Comparison of ENCODE assay signal across 14 cellular contexts in genomic region chr10:80486785-80487421, GRCh38. TPM values are rescaled to one million over a fixed set of nuclear protein-coding genes. Genes with fewer than 3 reads are reported as not detected.
A peak's percentile ranks its signal among the peaks of the same experiment; 100 is the strongest.
DNase-seq lines count a peak whose midpoint lies in the region; ATAC-seq and TF ChIP-seq lines count a peak whose summit lies in the region.
"Had no signal": no experiment of that assay in that cellular context is flagged by ENCODE, and none has a peak within 500 bp of the region (broad histone marks: within the 10 kb centered on the region; RNA-seq: fewer than 3 reads in every experiment).

No MANE protein-coding gene starts in this region.

- H2AFZ ChIP-seq in PC-9 = no peak overlapping the region

- peaks cover 34% of the 10 kb centered on the region for H4K20me1 ChIP-seq in PC-9 (ENCODE audit: insufficient read depth)

- H3K27ac Mint-ChIP-seq in CD4-positive, alpha-beta memory T cell = peak overlapping the region; percentile 83 to 97 (median 97)
- H3K27ac Mint-ChIP-seq in central memory CD8-positive, alpha-beta T cell (ENCODE audit: low read depth) = peak overlapping the region; percentile 74

- peaks cover 100% of the 10 kb centered on the region for H3K4me1 ChIP-seq in CD4-positive, alpha-beta memory T cell (ENCODE audit: insufficient read depth, low read length)
- H3K4me1 ChIP-seq in PC-9 (replicated peaks; ENCODE audit: insufficient read depth) = peaks cover 54% of the 10 kb centered on the region
- H3K4me1 ChIP-seq in neutrophil (ENCODE audit: control insufficient read depth in 1 of 2, insufficient read depth in 1 of 2, low read depth in 1 of 2, low read length in 1 of 2) = peaks cover 87 to 93% of the 10 kb centered on the region in 2 experiments

- H3K4me3 Mint-ChIP-seq in CD4-positive, alpha-beta memory T cell = peak overlapping the region; percentile 70 to 93 (median 83)
- H3K4me3 Mint-ChIP-seq in central memory CD8-positive, alpha-beta T cell = peak overlapping the region; percentile 66

- no peaks in the 10 kb centered on the region for H3K9me2 ChIP-seq in PC-9 (ENCODE audit: insufficient read depth)

- CTCF ChIA-PET in CD4-positive, alpha-beta memory T cell (lab: Charles Lee; ENCODE audit: partially characterized antibody) = interaction anchor here (1.3 to 10.8 kb wide), 8 partner anchors 9 to 43 kb away, joined by 4 to 201 read pairs (median 9); no protein-coding TSS in a partner anchor
- CTCF ChIA-PET in PC-9 (lab: Charles Lee) = no interaction called here

- peaks cover 44 to 47% of the 10 kb centered on the region in 2 donors for H3K36me3 Mint-ChIP-seq in CD4-positive, alpha-beta memory T cell
- H3K36me3 Mint-ChIP-seq in central memory CD8-positive, alpha-beta T cell (ENCODE audit: insufficient read depth) = peaks cover 46% of the 10 kb centered on the region

- H3K9me3 Mint-ChIP-seq in CD4-positive, alpha-beta memory T cell = no peaks in the 10 kb centered on the region
- H3K9me3 Mint-ChIP-seq in central memory CD8-positive, alpha-beta T cell = no peaks in the 10 kb centered on the region

- peak overlapping the region in 1 of 2 donors; percentile 53 for H3K4me3 ChIP-seq in CD4-positive, alpha-beta memory T cell (ENCODE audit: low read length in 2 of 2)
- H3K4me3 ChIP-seq in PC-9 (no peak overlapping the region), neutrophil (ENCODE audit: low read depth in 1 of 2, low read length in 1 of 2) (peak overlapping the region; percentile 49 to 56)

- DNase-seq in CD4-positive, alpha-beta memory T cell = peak in 1 of 5 donors; percentile 41
- DNase-seq in PC-9 (no peak), G401 (ENCODE audit: low spot score) (no peak)
- no peak for DNase-seq in central memory CD8-positive, alpha-beta T cell (ENCODE audit: low spot score in 2 of 2)
- DNase-seq: amygdala; effector CD4-positive, alpha-beta T cell; kidney; NCI-H1436; NCI-H526; SHP77 treated with DMSO at 0.1 percent for 48 hours had no signal

- POLR2A ChIA-PET in CD4-positive, alpha-beta memory T cell (lab: Charles Lee; ENCODE audit: partially characterized antibody) = interaction anchor here (0.6 to 14.7 kb wide), 7 partner anchors 14 to 299 kb away, joined by 3 to 906 read pairs (median 4); partner anchors contain the start of gene TSPAN14
- POLR2A ChIA-PET in PC-9 (lab: Charles Lee; ENCODE audit: unreplicated experiment) = no interaction called here

- no peaks in the 10 kb centered on the region for H3K27me3 ChIP-seq in CD4-positive, alpha-beta memory T cell (ENCODE audit: insufficient read depth, low read length)
- H3K27me3 ChIP-seq in PC-9 (ENCODE audit: insufficient read depth, low read depth) (no peaks in the 10 kb centered on the region), neutrophil (no peaks in the 10 kb centered on the region)

- BruUV-seq in PC-9 (replicated peaks; lab: Mats Ljungman, UMichigan) = no TSS peak

- H3K9me3 ChIP-seq in CD4-positive, alpha-beta memory T cell (ENCODE audit: control insufficient read depth in 1 of 2, low read length in 2 of 2) = no peaks in the 10 kb centered on the region
- H3K9me3 ChIP-seq in PC-9 (ENCODE audit: insufficient read depth, low read depth) (no peaks in the 10 kb centered on the region), neutrophil (no peaks in the 10 kb centered on the region)

- peaks cover 29% of the 10 kb centered on the region for H3K36me3 ChIP-seq in CD4-positive, alpha-beta memory T cell (ENCODE audit: insufficient read depth, low read length)
- H3K36me3 ChIP-seq in PC-9 (ENCODE audit: low read depth) = peaks cover 58% of the 10 kb centered on the region
- peaks cover 20% of the 10 kb centered on the region for H3K36me3 ChIP-seq in neutrophil

- H3K79me2 ChIP-seq in PC-9 (ENCODE audit: low read depth) = peaks cover 100% of the 10 kb centered on the region

- TF ChIP-seq POLR2A in GM18505 (IDR thresholded peaks at IDR 0.05; ENCODE audit: borderline replicate concordance, extremely low read depth, insufficient read depth, insufficient read length) = no peak

- H3K4me2 ChIP-seq in PC-9 = no peak overlapping the region

- H3K27me3 Mint-ChIP-seq in CD4-positive, alpha-beta memory T cell = no peaks in the 10 kb centered on the region
- no peaks in the 10 kb centered on the region for H3K27me3 Mint-ChIP-seq in central memory CD8-positive, alpha-beta T cell

- peak overlapping the region; percentile 74 for H3K27ac ChIP-seq in CD4-positive, alpha-beta memory T cell (ENCODE audit: low read depth, low read length)
- H3K27ac ChIP-seq in PC-9 (0 out of 2 replicates have a peak overlapping the region, but pooled peaks have one; percentile 1), neutrophil (peak overlapping the region; percentile 96)

- ATAC-seq in central memory CD8-positive, alpha-beta T cell (replicated peaks; ENCODE audit: extremely low read depth, poor library complexity, severe bottlenecking) = no peak
- ATAC-seq in GM18505 (IDR thresholded peaks at IDR 0.05; ENCODE audit: unreplicated experiment) (no peak), HG03469 (IDR thresholded peaks at IDR 0.05; ENCODE audit: unreplicated experiment) (no peak)

- TF ChIP-seq CTCF in PC-9 (conservative IDR thresholded peaks at IDR 0.05) (no peak), neutrophil (IDR thresholded peaks at IDR 0.05) (no peak)

- intact Hi-C loops in CD4-positive, alpha-beta memory T cell (cut with micrococcal nuclease) = no loop called here
- intact Hi-C loops in PC-9 (cut with micrococcal nuclease; ENCODE audit: unreplicated experiment) = no loop called here

- in situ Hi-C loops in G401 (cut with HindIII; ENCODE audit: low sequenced_read_pairs) = no loop called here

- peaks cover 83 to 100% (median 92%) of the 10 kb centered on the region in 4 donors for H3K4me1 Mint-ChIP-seq in CD4-positive, alpha-beta memory T cell
- peaks cover 96% of the 10 kb centered on the region for H3K4me1 Mint-ChIP-seq in central memory CD8-positive, alpha-beta T cell

- H3F3A ChIP-seq in PC-9 (ENCODE audit: insufficient read depth, low read depth) = peaks cover 53% of the 10 kb centered on the region

RNA-seq across cellular contexts. Expression of gene TSPAN14, which starts 32.8 kb away (rescaled TPM):
- 100 to 1,000 TPM; 151 to 153 TPM for total RNA-seq in CD4-positive, alpha-beta memory T cell
- 100 to 1,000 TPM; 148 to 246 TPM for polyA plus RNA-seq in CD4-positive, alpha-beta memory T cell
- total RNA-seq in PC-9 (2021) = 114 and 135 TPM in 2 replicates
- 8.5 and 24.5 TPM in 2 replicates for total RNA-seq in G401 (2014; rRNA removed; shearing (Covaris generic))

RNA-seq across cellular contexts. Expression of gene SH2D4B, which starts 50.8 kb away (rescaled TPM):
- total RNA-seq in CD4-positive, alpha-beta memory T cell = under 1 TPM; 0.17 TPM
- not detected for polyA plus RNA-seq in CD4-positive, alpha-beta memory T cell
- total RNA-seq in PC-9 (2021) = 0.24 TPM in 1 of 2 replicates, not detected in the other
- total RNA-seq in G401 (2014; rRNA removed; shearing (Covaris generic)) = not detected in 2 replicates
- total RNA-seq: myocyte had no signal

Comparison
In these comparisons a context has a peak if more than half of its experiments do, and no peak if none do; other contexts are left out.
1. H3K27ac ChIP-seq: peak in every context shown above with its lines; median percentile 96 in neutrophil; 74 in CD4-positive, alpha-beta memory T cell; 1 in PC-9.